16 cellular contexts compared by ENCODE assay signal in genomic region chr9:126633881-126634558, GRCh38. TPM values are rescaled to one million over a fixed set of nuclear protein-coding genes. Genes with fewer than 3 reads are reported as not detected.
"Had no signal": no experiment of that assay in that cellular context is flagged by ENCODE, and none has a peak within 500 bp of the region (broad histone marks: within the 10 kb centered on the region; RNA-seq: fewer than 3 reads in every experiment).

No MANE protein-coding gene starts in this region.

- H3K36me3 Mint-ChIP-seq: activated naive CD4-positive, alpha-beta T cell treated with anti-CD3 and anti-CD28 coated beads, Interleukin-2, amount 50 U/mL, for 72 hours; immature natural killer cell; natural killer cell; stimulated activated naive B cell treated with anti-CD40 and anti-IgM and Interleukin-4, amounts not matched to agents 10 μg/mL and 1 μg/mL and 100 μg/mL, for 72 hours had no signal

- H3K27ac ChIP-seq: adrenal gland, esophagus muscularis mucosa, sigmoid colon, spleen, thoracic aorta had no signal

- H3K9me3 ChIP-seq: adrenal gland, esophagus muscularis mucosa, sigmoid colon, spleen, thoracic aorta had no signal

- DNase-seq: activated CD4-positive, alpha-beta T cell treated with anti-CD3 and anti-CD28 coated beads, Interleukin-2, amount 50 U/mL, for 48 hours; activated gamma-delta T cell treated with Interleukin-2 at 50 U/mL for 16 hours; adrenal gland; effector CD4-positive, alpha-beta T cell; immature natural killer cell; natural killer cell; sigmoid colon; spleen; stimulated activated naive B cell treated with anti-CD40 and anti-IgM and Interleukin-4, amounts not matched to agents 10 μg/mL and 1 μg/mL and 100 μg/mL, for 72 hours had no signal

- ATAC-seq: activated naive CD4-positive, alpha-beta T cell treated with anti-CD3 and anti-CD28 coated beads, Interleukin-2, amount 50 U/mL, for 72 hours; natural killer cell; stimulated activated naive B cell treated with anti-CD40 and anti-IgM and Interleukin-4, amounts not matched to agents 10 μg/mL and 1 μg/mL and 100 μg/mL, for 72 hours had no signal

- H3K4me3 ChIP-seq: adrenal gland, esophagus muscularis mucosa, sigmoid colon, spleen, thoracic aorta had no signal

- H3K36me3 ChIP-seq: adrenal gland, esophagus muscularis mucosa, sigmoid colon, spleen, thoracic aorta had no signal

- H3K4me3 Mint-ChIP-seq: activated T-helper 1 cell treated with anti-CD3 and anti-CD28 coated beads, Interleukin-12 subunit alpha, Interleukin-12 subunit beta, Interleukin-2, Interleukin-4 antibody, amounts not matched to agents 30 ng/mL and 10 ng/mL and 1 ng/mL, durations not matched to agents 14 hours and 24 hours and 36 hours; immature natural killer cell; natural killer cell; stimulated activated naive B cell treated with anti-CD40 and anti-IgM and Interleukin-4, amounts not matched to agents 10 μg/mL and 1 μg/mL and 100 μg/mL, for 72 hours; T-helper 2 cell treated with Interferon-gamma antibody and Interleukin-4, amounts not matched to agents 5 μg/mL and 100 μg/mL, for 36 hours had no signal

- H3K27ac Mint-ChIP-seq: activated T-helper 1 cell treated with anti-CD3 and anti-CD28 coated beads, Interleukin-12 subunit alpha, Interleukin-12 subunit beta, Interleukin-2, Interleukin-4 antibody, amounts not matched to agents 30 ng/mL and 10 ng/mL and 1 ng/mL, durations not matched to agents 14 hours and 24 hours and 36 hours; stimulated activated naive B cell treated with anti-CD40 and anti-IgM and Interleukin-4, amounts not matched to agents 10 μg/mL and 1 μg/mL and 100 μg/mL, for 72 hours; T-helper 2 cell treated with Interferon-gamma antibody and Interleukin-4, amounts not matched to agents 5 μg/mL and 100 μg/mL, for 36 hours had no signal

- H3K9me3 Mint-ChIP-seq: activated naive CD4-positive, alpha-beta T cell treated with anti-CD3 and anti-CD28 coated beads, Interleukin-2, amount 50 U/mL, for 72 hours; activated T-helper 1 cell treated with anti-CD3 and anti-CD28 coated beads, Interleukin-12 subunit alpha, Interleukin-12 subunit beta, Interleukin-2, Interleukin-4 antibody, amounts not matched to agents 30 ng/mL and 10 ng/mL and 1 ng/mL, durations not matched to agents 14 hours and 24 hours and 36 hours; natural killer cell; stimulated activated naive B cell treated with anti-CD40 and anti-IgM and Interleukin-4, amounts not matched to agents 10 μg/mL and 1 μg/mL and 100 μg/mL, for 72 hours; T-helper 2 cell treated with Interferon-gamma antibody and Interleukin-4, amounts not matched to agents 5 μg/mL and 100 μg/mL, for 36 hours had no signal

- H3K4me1 ChIP-seq: adrenal gland had no signal

RNA-seq across cellular contexts. Expression of gene LMX1B, which starts 20.3 kb away (rescaled TPM):
- total RNA-seq: activated naive CD4-positive, alpha-beta T cell treated with anti-CD3 and anti-CD28 coated beads, Interleukin-2, amount 50 U/mL, for 72 hours; activated T-helper 1 cell treated with anti-CD3 and anti-CD28 coated beads, Interleukin-12 subunit alpha, Interleukin-12 subunit beta, Interleukin-2, Interleukin-4 antibody, amounts not matched to agents 30 ng/mL and 10 ng/mL and 1 ng/mL, durations not matched to agents 14 hours and 24 hours and 36 hours; bronchial epithelial cell; natural killer cell; thoracic aorta; urinary bladder had no signal
